ENCODE assay signal across 1 cellular context in the genomic region with DNA sequence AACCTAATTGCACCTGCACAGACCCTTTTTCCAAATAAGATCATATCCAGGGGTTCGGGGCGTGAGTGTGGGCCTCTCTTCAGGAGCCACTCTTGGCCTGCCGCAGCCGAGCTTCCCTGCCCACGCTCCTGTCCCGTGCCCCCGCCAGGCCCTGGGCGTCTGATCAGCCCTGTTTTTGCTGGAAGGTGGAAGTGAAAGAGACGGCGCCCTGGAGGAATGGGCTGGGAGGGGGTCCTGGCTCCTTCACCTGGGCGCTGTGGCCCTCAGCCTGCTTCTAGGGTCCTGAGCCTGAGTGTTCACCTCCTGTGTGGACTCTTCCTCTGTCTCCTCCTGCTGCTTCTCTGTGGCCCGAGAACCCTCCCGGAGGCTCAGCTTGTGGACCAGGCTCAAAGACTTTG.
TF ChIP-seq lines count a peak whose summit lies in the region.

No MANE protein-coding gene starts in this region.

TF ChIP-seq in WTC11, 78 proteins besides CTCF, POLR2A, EP300 and RAD21 (continued from another document):
- TF ChIP-seq, protein P1, sequence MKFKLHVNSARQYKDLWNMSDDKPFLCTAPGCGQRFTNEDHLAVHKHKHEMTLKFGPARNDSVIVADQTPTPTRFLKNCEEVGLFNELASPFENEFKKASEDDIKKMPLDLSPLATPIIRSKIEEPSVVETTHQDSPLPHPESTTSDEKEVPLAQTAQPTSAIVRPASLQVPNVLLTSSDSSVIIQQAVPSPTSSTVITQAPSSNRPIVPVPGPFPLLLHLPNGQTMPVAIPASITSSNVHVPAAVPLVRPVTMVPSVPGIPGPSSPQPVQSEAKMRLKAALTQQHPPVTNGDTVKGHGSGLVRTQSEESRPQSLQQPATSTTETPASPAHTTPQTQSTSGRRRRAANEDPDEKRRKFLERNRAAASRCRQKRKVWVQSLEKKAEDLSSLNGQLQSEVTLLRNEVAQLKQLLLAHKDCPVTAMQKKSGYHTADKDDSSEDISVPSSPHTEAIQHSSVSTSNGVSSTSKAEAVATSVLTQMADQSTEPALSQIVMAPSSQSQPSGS (CRISPR knock-in tag; IDR thresholded peaks at IDR 0.05; ENCODE audit: borderline replicate concordance, low read depth) = no peak
- no peak for TF ChIP-seq ZMAT4 (CRISPR knock-in tag; IDR thresholded peaks at IDR 0.05)
- no peak for TF ChIP-seq HMGXB4 (CRISPR knock-in tag; IDR thresholded peaks at IDR 0.05)
